ENCODE assay signal across 27 cellular contexts in the genomic region with DNA sequence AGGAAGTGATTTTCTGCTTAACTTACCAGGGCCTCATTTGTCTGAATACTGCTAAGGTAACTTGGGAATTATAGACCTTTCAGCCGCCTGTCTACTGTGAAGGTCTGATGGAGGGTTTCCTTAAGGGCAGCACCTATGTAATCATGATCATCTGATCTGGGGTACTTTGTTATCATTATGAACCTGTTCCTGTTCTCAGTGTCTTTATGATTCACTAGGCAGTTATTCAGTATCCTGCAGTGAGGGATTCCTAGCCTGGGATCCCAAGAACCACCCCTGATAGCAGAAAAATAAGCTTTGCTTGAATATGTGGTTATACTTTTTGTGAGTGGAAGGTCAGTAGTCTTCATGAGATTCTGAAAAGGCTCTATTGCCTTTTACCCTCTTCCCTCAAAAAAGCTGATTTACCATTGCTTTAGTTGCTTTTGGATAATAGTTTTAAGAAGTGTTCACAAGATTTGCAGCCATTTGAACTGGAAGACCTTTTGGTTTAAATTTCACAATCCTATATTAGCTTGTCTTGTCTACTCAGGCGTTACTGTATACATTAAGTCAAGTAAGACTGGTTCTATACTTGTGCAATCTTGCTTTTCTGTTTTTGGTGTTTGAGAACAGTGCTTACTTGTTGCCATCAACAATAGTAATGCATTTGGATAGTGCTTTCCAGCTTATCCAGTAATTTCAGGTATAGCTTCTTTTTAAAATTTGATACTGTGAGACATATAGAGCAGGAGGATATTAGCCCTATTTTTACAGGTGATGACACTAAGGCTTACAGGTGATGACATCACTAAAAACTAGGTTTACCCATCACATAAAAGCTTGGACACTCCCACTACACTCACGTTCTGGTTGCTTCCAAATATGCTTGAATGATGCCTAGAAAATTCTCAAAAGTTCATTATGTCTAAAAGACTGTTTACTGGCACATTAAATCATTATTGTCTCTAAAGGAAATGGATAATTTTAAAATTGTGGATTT.
DNase-seq lines count a peak whose midpoint lies in the region; ATAC-seq, FAIRE-seq and TF ChIP-seq lines count a peak whose summit lies in the region.
"Had no signal": no experiment of that assay in that cellular context is flagged by ENCODE, and none has a peak within 500 bp of the region (broad histone marks: within the 10 kb centered on the region; RNA-seq: fewer than 3 reads in every experiment).

No MANE protein-coding gene starts in this region.

- FAIRE-seq in RCC 7860 (lab: Jason Lieb, UNC), result peak; percentile 44
- FAIRE-seq: colon, GM12878 had no signal

- peak overlapping the region; percentile 4; the same call in 1 of the 2 replicates for H3K4me2 ChIP-seq in HCT116 (ENCODE audit: low read length)

- no peak for TF ChIP-seq RAD21 in HCT116 (IDR thresholded peaks at IDR 0.05; ENCODE audit: low read depth)

- WGBS in psoas muscle, 3 donors, result 66 to 77% (median 69%) methylated on average over 3 of the region's 3 CpGs
- 72 to 75% methylated on average over 3 of the region's 3 CpGs for WGBS in sigmoid colon, 2 donors

- POLR2A ChIA-PET in HCT116 (lab: Charles Lee), result interaction anchor here (1.6 kb wide), 1 partner anchor 9 kb away, joined by 3 read pairs; no protein-coding TSS in a partner anchor

- H3K36me3 ChIP-seq in HCT116 (ENCODE audit: control insufficient read depth in 1 of 2, insufficient read depth in 2 of 2, low read length in 2 of 2) (no peaks in the 10 kb centered on the region), psoas muscle (ENCODE audit: insufficient read depth in 1 of 2, low read depth in 1 of 2) (no peaks in the 10 kb centered on the region), sigmoid colon (no peaks in the 10 kb centered on the region)

- ATAC-seq in HCT116 (peak; percentile 47; the same call in 1 of the 2 replicates), psoas muscle (peak in 1 of 4 donors; percentile 31), GM19035 (IDR thresholded peaks at IDR 0.05; ENCODE audit: unreplicated experiment) (no peak)
- ATAC-seq: activated T-helper 17 cell treated with anti-CD3 and anti-CD28 coated beads, Interleukin-2, amount 50 U/mL, for 72 hours; body of pancreas; effector memory CD8-positive, alpha-beta T cell; GM12878; left colon; Panc1; stimulated activated memory B cell treated with anti-CD40 and anti-IgM and Interleukin-4, amounts not matched to agents 10 μg/mL and 1 μg/mL and 100 μg/mL, for 72 hours had no signal

- DNase-seq in HCT116 (ENCODE audit: low read depth, low spot score) (no peak), RCC 7860 (ENCODE audit: low spot score) (peak; percentile 39), epithelial cell of esophagus (ENCODE audit: low read depth) (peak; percentile 82), psoas muscle (no peak), UCSD-AML1 (lab: John Stamatoyannopoulos, UW; ENCODE audit: unreplicated experiment) (no peak), GM03348 (ENCODE audit: low spot score) (no peak), sigmoid colon (no peak)
- DNase-seq: activated CD4-positive, alpha-beta T cell treated with anti-CD3 and anti-CD28 coated beads, Interleukin-2, amount 10 ng/mL, durations not matched to agents 7 days and 5 days; body of pancreas; CD4-positive, CD25-positive, alpha-beta regulatory T cell; effector memory CD8-positive, alpha-beta T cell; glutamatergic neuron; IMR-90; left colon; NCI-H1417; NCI-H2081 treated with DMSO at 0.1 percent for 48 hours; NCI-H446; posterior cingulate gyrus had no signal

- TF ChIP-seq POLR2A in HCT116 (IDR thresholded peaks at IDR 0.05; ENCODE audit: borderline replicate concordance, extremely low read depth, insufficient read depth, insufficient read length) (no peak), sigmoid colon (IDR thresholded peaks at IDR 0.05) (no peak)

- RAD21 ChIA-PET in HCT116 (lab: Charles Lee; ENCODE audit: low non-redundant PET in 1 of 2, low total read pairs in 2 of 2, uncharacterized antibody in 2 of 2, unreplicated experiment in 2 of 2), result no interaction called here

- no TSS peak for BruUV-seq in HCT116 (replicated peaks; lab: Mats Ljungman, UMichigan)

- H3K27ac ChIP-seq in HCT116 (ENCODE audit: low read depth, low read length) (no peak overlapping the region), psoas muscle (peak overlapping the region; percentile 48), sigmoid colon (no peak overlapping the region)
- H3K27ac ChIP-seq: body of pancreas, HL-60, SK-N-MC, VCaP had no signal

- no peak for TF ChIP-seq EP300 in sigmoid colon (IDR thresholded peaks at IDR 0.05)

- no peaks in the 10 kb centered on the region for H4K20me1 ChIP-seq in HCT116 (ENCODE audit: insufficient read depth)

- H3K9ac ChIP-seq in HCT116 (ENCODE audit: low read length), result no peak overlapping the region

- H3K79me2 ChIP-seq in HCT116 (ENCODE audit: insufficient read depth, low read length), result no peaks in the 10 kb centered on the region

- TF ChIP-seq CTCF in HCT116 (IDR thresholded peaks at IDR 0.05 in 2 of 3, conservative IDR thresholded peaks at IDR 0.05 in 1 of 3; ENCODE audit: borderline replicate concordance in 1 of 3, insufficient read depth in 1 of 3, low read depth in 2 of 3, low read length in 2 of 3), result no peak
- TF ChIP-seq CTCF in epithelial cell of esophagus (IDR thresholded peaks at IDR 0.05; ENCODE audit: insufficient read depth, low read depth, low read length, missing control alignments), result no peak
- no peak for TF ChIP-seq CTCF in psoas muscle (IDR thresholded peaks at IDR 0.05)
- no peak for TF ChIP-seq CTCF in sigmoid colon (IDR thresholded peaks at IDR 0.05)

- H3K4me1 ChIP-seq in HCT116 (ENCODE audit: control insufficient read depth in 1 of 2, insufficient read depth in 2 of 2, low read length in 2 of 2) (peaks cover 0 to 11% of the 10 kb centered on the region in 2 experiments; a peak in 1 of 4 replicates), psoas muscle (peaks cover 44% of the 10 kb centered on the region), sigmoid colon (no peaks in the 10 kb centered on the region)

- CTCF ChIA-PET in HCT116 (lab: Charles Lee), result no interaction called here

- H3K9me3 ChIP-seq in HCT116 (ENCODE audit: control insufficient read depth in 1 of 2, insufficient read depth in 1 of 2, low read depth in 1 of 2, low read length in 2 of 2) (no peaks in the 10 kb centered on the region), psoas muscle (no peaks in the 10 kb centered on the region), sigmoid colon (no peaks in the 10 kb centered on the region)
- H3K9me3 ChIP-seq: body of pancreas had no signal

- intact Hi-C loops in HCT116 (cut with micrococcal nuclease) (no loop called here), psoas muscle (cut with DNase I) (no loop called here), sigmoid colon (cut with DNase I) (no loop called here)

- H3K4me3 ChIP-seq in HCT116 (replicated peaks in 1 of 2; ENCODE audit: low read depth in 1 of 2, low read length in 2 of 2), result no peak overlapping the region
- no peak overlapping the region for H3K4me3 ChIP-seq in epithelial cell of esophagus (ENCODE audit: low read length)
- H3K4me3 ChIP-seq in psoas muscle, result no peak overlapping the region
- H3K4me3 ChIP-seq in sigmoid colon, result no peak overlapping the region
- H3K4me3 ChIP-seq: body of pancreas, GM12878, SK-N-MC had no signal

- H3K27me3 ChIP-seq in HCT116 (ENCODE audit: insufficient read depth, low read length) (no peaks in the 10 kb centered on the region), psoas muscle (ENCODE audit: insufficient read depth in 3 of 3, low read length in 2 of 3) (no peaks in the 10 kb centered on the region), sigmoid colon (no peaks in the 10 kb centered on the region)
- H3K27me3 ChIP-seq: body of pancreas had no signal

- no peaks in the 10 kb centered on the region for H3K9me2 ChIP-seq in HCT116 (ENCODE audit: insufficient read depth)

- no peak overlapping the region for H2AFZ ChIP-seq in HCT116 (ENCODE audit: low read depth, low read length, poor library complexity, severe bottlenecking)

TF ChIP-seq in HCT116, 20 proteins besides CTCF, POLR2A, EP300 and RAD21:
- no peak for TF ChIP-seq CEBPB (IDR thresholded peaks at IDR 0.05; ENCODE audit: low read depth)
- TF ChIP-seq, protein P1, sequence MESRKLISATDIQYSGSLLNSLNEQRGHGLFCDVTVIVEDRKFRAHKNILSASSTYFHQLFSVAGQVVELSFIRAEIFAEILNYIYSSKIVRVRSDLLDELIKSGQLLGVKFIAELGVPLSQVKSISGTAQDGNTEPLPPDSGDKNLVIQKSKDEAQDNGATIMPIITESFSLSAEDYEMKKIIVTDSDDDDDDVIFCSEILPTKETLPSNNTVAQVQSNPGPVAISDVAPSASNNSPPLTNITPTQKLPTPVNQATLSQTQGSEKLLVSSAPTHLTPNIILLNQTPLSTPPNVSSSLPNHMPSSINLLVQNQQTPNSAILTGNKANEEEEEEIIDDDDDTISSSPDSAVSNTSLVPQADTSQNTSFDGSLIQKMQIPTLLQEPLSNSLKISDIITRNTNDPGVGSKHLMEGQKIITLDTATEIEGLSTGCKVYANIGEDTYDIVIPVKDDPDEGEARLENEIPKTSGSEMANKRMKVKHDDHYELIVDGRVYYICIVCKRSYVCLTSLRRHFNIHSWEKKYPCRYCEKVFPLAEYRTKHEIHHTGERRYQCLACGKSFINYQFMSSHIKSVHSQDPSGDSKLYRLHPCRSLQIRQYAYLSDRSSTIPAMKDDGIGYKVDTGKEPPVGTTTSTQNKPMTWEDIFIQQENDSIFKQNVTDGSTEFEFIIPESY (IDR thresholded peaks at IDR 0.05; ENCODE audit: extremely low read depth, insufficient replicate concordance, low read length), result no peak
- TF ChIP-seq ZNF274 (IDR thresholded peaks at IDR 0.05; ENCODE audit: low read depth, low read length), result no peak
- TF ChIP-seq POLR2AphosphoS5 (IDR thresholded peaks at IDR 0.05; ENCODE audit: low read depth, low read length), result no peak
- TF ChIP-seq SRF (IDR thresholded peaks at IDR 0.05; ENCODE audit: low read depth), result no peak
- TF ChIP-seq YY1 (IDR thresholded peaks at IDR 0.05; ENCODE audit: extremely low read depth, insufficient replicate concordance, low read depth, low read length), result no peak

Comparison
In these comparisons a context has a peak if more than half of its experiments do, and no peak if none do; other contexts are left out.
1. DNase-seq: peak in RCC 7860 (single experiment) and epithelial cell of esophagus (single experiment); none in HCT116 (single experiment), psoas muscle (0 of 2), UCSD-AML1 (single experiment), GM03348 (single experiment) and sigmoid colon (single experiment).